Comparison of ENCODE assay signal across 16 cellular contexts in the genomic region with DNA sequence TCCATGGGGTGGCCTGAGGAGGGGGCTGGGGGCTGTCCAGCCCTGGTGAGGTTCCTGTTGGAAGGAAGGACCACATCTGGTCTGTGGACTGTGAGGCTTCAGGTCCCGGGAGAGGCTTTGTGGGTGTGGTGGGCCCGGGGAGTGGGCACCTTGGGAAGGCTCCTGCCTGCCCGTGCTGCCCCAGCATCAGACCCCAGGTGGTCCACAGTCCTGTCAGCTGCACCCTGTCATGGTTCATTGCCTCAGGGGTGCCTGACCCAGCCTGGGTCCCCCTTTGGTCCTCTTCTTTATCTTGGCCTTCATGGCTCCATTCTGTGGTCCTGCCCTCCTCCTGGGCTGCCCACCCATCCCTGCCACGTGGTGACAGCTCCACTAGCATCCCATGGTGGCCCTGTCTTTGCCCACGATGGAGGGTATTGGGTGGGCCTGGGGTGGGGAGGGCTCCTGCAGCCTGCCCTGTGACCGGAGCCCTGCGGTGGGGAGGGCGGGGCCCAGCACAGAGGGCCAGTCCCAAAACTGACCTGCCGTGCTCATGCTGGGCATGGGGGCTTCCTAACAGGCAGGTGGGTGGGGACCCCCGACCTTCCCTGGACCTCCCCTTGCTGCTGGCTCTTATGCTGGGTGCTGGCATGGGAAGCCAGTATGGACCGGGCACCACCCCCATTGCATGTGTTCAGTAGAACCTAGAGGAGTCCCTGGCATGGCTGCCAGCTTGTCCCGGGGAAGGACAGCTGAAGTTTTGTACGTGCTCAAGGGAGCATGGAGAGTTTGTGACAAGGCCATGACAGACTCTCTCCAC. TPM values are rescaled to one million over a fixed set of nuclear protein-coding genes. Genes with fewer than 3 reads are reported as not detected.
A peak's percentile ranks its signal among the peaks of the same experiment; 100 is the strongest.
DNase-seq lines count a peak whose midpoint lies in the region; ATAC-seq lines count a peak whose summit lies in the region.
"Had no signal": no experiment of that assay in that cellular context is flagged by ENCODE, and none has a peak within 500 bp of the region (broad histone marks: within the 10 kb centered on the region; RNA-seq: fewer than 3 reads in every experiment).

No MANE protein-coding gene starts in this region.

- no peaks in the 10 kb centered on the region for H3K27me3 ChIP-seq in neuronal stem cell (ENCODE audit: control insufficient read depth in 3 of 3, insufficient read depth in 3 of 3, low read depth in 1 of 3, low read length in 3 of 3)

- no peak overlapping the region for H3K4me2 ChIP-seq in neuronal stem cell (ENCODE audit: insufficient read depth, low read length, poor library complexity, severe bottlenecking)

- no peak overlapping the region for H4K8ac ChIP-seq in neuronal stem cell (ENCODE audit: low read depth, low read length)

- peaks cover 13% of the 10 kb centered on the region for H3K79me1 ChIP-seq in neuronal stem cell (ENCODE audit: low read depth, low read length)

- ATAC-seq in Right ventricle myocardium inferior (peak; percentile 43), left ventricle myocardium superior (peak; percentile 43)

- peak overlapping the region; percentile 50 for H3K14ac ChIP-seq in neuronal stem cell (ENCODE audit: low read length)

- no peak overlapping the region for H2BK15ac ChIP-seq in neuronal stem cell (ENCODE audit: low read length)

- H3K27ac ChIP-seq in neuronal stem cell (replicated peaks; ENCODE audit: low read length) (no peak overlapping the region), caudate nucleus (ENCODE audit: low read depth, low read length) (no peak overlapping the region)

- no peak overlapping the region for H3K4me3 ChIP-seq in neuronal stem cell (ENCODE audit: low read length in 2 of 2)

- peak; percentile 68 for DNase-seq in Right ventricle myocardium inferior (ENCODE audit: missing footprints)
- no peak for DNase-seq in cardiac septum (ENCODE audit: low spot score)
- peak; percentile 77 for DNase-seq in left ventricle myocardium superior
- DNase-seq in neuronal stem cell (ENCODE audit: low spot score), result no peak
- no peak for DNase-seq in caudate nucleus (lab: John Stamatoyannopoulos, UW)
- DNase-seq in stimulated activated CD4-positive, alpha-beta T cell treated with anti-CD3 and anti-CD28 coated beads, Interleukin-1b, Interleukin-23, amount 100 ng/mL, for 48 hours, result no peak
- no peak for DNase-seq in GM03348 (ENCODE audit: low spot score)
- DNase-seq: 8988T; AML-193; C1 segment of cervical spinal cord; Calu3; CD4-positive, alpha-beta T cell; DMS79 treated with DMSO at 0.1 percent for 48 hours; EL; GOT3; H9 had no signal

- no peak overlapping the region for H3K4ac ChIP-seq in neuronal stem cell (ENCODE audit: low read length)

- H2BK12ac ChIP-seq in neuronal stem cell (ENCODE audit: low read length), result no peak overlapping the region

- H3K4me1 ChIP-seq in neuronal stem cell (ENCODE audit: control insufficient read depth in 2 of 2, insufficient read depth in 1 of 2, low read depth in 1 of 2, low read length in 2 of 2), result peaks cover 0 to 5% of the 10 kb centered on the region in 2 donors

- no peak overlapping the region for H3K9ac ChIP-seq in neuronal stem cell (ENCODE audit: low read depth, low read length, poor library complexity)

- no peaks in the 10 kb centered on the region for H3K9me3 ChIP-seq in neuronal stem cell (replicated peaks in 1 of 2; ENCODE audit: control insufficient read depth in 2 of 2, insufficient read depth in 1 of 2, low read depth in 1 of 2, low read length in 2 of 2)

- peak overlapping the region; percentile 35 for H2AK5ac ChIP-seq in neuronal stem cell (ENCODE audit: low read depth, low read length)

- peak overlapping the region; percentile 63 for H2BK120ac ChIP-seq in neuronal stem cell (ENCODE audit: low read depth, low read length)

- H3K18ac ChIP-seq in neuronal stem cell (ENCODE audit: low read length), result peak overlapping the region; percentile 41

- H3K36me3 ChIP-seq in neuronal stem cell (replicated peaks in 1 of 2; ENCODE audit: control insufficient read depth in 2 of 2, insufficient read depth in 2 of 2, low read length in 2 of 2), result no peaks in the 10 kb centered on the region

- H3K23ac ChIP-seq in neuronal stem cell (ENCODE audit: low read depth, low read length, poor library complexity), result peak overlapping the region; percentile 23

- no CpG with 5 or more reads among the region's 13 CpGs for WGBS in neuronal stem cell (ENCODE audit: extremely low coverage in 2 of 2, insufficient read length in 2 of 2, insufficient replicate concordance in 1 of 2), 2 donors

- no peak overlapping the region for H4K91ac ChIP-seq in neuronal stem cell (ENCODE audit: low read depth, low read length, poor library complexity)

- no peak overlapping the region for H2AFZ ChIP-seq in neuronal stem cell (ENCODE audit: low read length)

- no peak overlapping the region for H2BK5ac ChIP-seq in neuronal stem cell (ENCODE audit: low read length)

- intact Hi-C loops in Right ventricle myocardium inferior (cut with DNase I) (loop anchor here (5.0 kb wide), 1 partner anchor 34 kb away; no protein-coding TSS in a partner anchor), cardiac septum (cut with DNase I) (no loop called here), left ventricle myocardium superior (cut with micrococcal nuclease) (no loop called here)

RNA-seq across cellular contexts. Expression of gene WNK2, which starts 36.9 kb away (rescaled TPM):
- total RNA-seq in Right ventricle myocardium inferior (200 TPM), cardiac septum (123 TPM), left ventricle myocardium superior (250 TPM)
- 22.1 TPM for polyA plus RNA-seq in neuronal stem cell (2013, experiment 1 of 2)
- polyA plus RNA-seq in neuronal stem cell (2013, experiment 2 of 2), result 22.8 TPM

Comparison
In these comparisons a context has a peak if more than half of its experiments do, and no peak if none do; other contexts are left out.
1. DNase-seq: peak in Right ventricle myocardium inferior (single experiment) and left ventricle myocardium superior (single experiment); none in cardiac septum (single experiment), neuronal stem cell (single experiment), caudate nucleus (0 of 61), stimulated activated CD4-positive, alpha-beta T cell treated with anti-CD3 and anti-CD28 coated beads, Interleukin-1b, Interleukin-23, amount 100 ng/mL, for 48 hours (single experiment) and GM03348 (single experiment).